Comparison of ENCODE assay signal across 14 cellular contexts in the genomic region with DNA sequence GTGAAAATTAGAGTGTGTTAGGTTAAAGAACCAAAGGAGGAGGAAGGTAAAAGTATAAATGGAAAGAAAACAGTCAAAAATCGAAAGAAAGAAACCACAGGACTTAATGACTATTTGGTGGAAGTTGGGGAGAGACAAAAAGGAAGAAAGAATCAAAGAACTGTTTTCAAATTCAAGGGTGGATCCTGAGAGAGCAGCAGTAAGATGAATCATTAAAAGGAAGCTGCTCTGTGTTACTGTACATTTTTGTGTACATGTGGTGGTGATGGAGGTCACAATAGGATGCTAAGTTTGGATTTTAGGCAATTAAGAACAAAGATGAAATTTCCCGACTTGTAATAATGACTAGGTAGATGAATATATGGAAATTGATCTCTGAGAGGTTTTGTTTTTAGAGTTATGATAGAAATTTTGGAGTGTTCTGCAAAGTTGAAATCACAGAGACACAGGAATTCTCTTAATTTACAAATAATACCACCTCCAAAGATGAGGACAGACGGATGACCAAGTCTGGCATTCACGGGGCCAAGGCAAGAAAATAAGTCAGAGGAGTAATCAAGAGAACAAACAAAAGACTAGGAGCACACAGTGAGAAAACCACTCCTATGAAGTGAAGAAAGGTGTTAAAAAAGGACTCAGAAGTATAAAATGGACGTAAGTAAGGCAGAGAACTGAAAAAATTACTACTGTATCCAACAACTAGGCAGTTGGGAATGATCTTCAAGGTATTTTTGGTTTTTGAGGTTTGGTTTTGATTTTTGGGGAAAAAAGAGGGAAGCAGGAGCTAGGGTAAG. TPM values are rescaled to one million over a fixed set of nuclear protein-coding genes. Genes with fewer than 3 reads are reported as not detected.
DNase-seq lines count a peak whose midpoint lies in the region; ATAC-seq and TF ChIP-seq lines count a peak whose summit lies in the region.
"Had no signal": no experiment of that assay in that cellular context is flagged by ENCODE, and none has a peak within 500 bp of the region (broad histone marks: within the 10 kb centered on the region; RNA-seq: fewer than 3 reads in every experiment).

No MANE protein-coding gene starts in this region.

- intact Hi-C loops in MCF 10A (cut with micrococcal nuclease) = no loop called here
- intact Hi-C loops in breast epithelium (cut with DNase I; ENCODE audit: low total_unique reads) = loop anchor here (10.0 kb wide), 1 partner anchor 818 kb away; no protein-coding TSS in a partner anchor
- intact Hi-C loops in vagina (cut with DNase I) = no loop called here

- H3K4me1 Mint-ChIP-seq in MCF 10A (ENCODE audit: insufficient read depth, unreplicated experiment) = peaks cover 6% of the 10 kb centered on the region
- H3K4me1 Mint-ChIP-seq in activated CD8-positive, alpha-beta T cell treated with anti-CD3 and anti-CD28 coated beads, Interleukin-2, amount 10 ng/mL, durations not matched to agents 7 days and 5 days (ENCODE audit: low read depth) = peaks cover 10% of the 10 kb centered on the region
- no peaks in the 10 kb centered on the region for H3K4me1 Mint-ChIP-seq in stimulated activated naive CD8-positive, alpha-beta T cell treated with anti-CD3 and anti-CD28 coated beads, Interleukin-15, amount 100 ng/mL, for 72 hours

- no peaks in the 10 kb centered on the region for H3K27me3 Mint-ChIP-seq in MCF 10A (ENCODE audit: insufficient read depth, unreplicated experiment)
- no peaks in the 10 kb centered on the region for H3K27me3 Mint-ChIP-seq in activated CD8-positive, alpha-beta T cell treated with anti-CD3 and anti-CD28 coated beads, Interleukin-2, amount 10 ng/mL, durations not matched to agents 7 days and 5 days (ENCODE audit: low read depth)
- no peaks in the 10 kb centered on the region for H3K27me3 Mint-ChIP-seq in stimulated activated naive CD8-positive, alpha-beta T cell treated with anti-CD3 and anti-CD28 coated beads, Interleukin-15, amount 100 ng/mL, for 72 hours

- H3K27ac Mint-ChIP-seq in MCF 10A (ENCODE audit: low read depth, unreplicated experiment) = peak overlapping the region; percentile 28
- H3K27ac Mint-ChIP-seq in activated CD8-positive, alpha-beta T cell treated with anti-CD3 and anti-CD28 coated beads, Interleukin-2, amount 10 ng/mL, durations not matched to agents 7 days and 5 days = peak overlapping the region; percentile 33
- H3K27ac Mint-ChIP-seq in stimulated activated naive CD8-positive, alpha-beta T cell treated with anti-CD3 and anti-CD28 coated beads, Interleukin-15, amount 100 ng/mL, for 72 hours = peak overlapping the region; percentile 13 to 47

- ATAC-seq in activated CD8-positive, alpha-beta T cell treated with anti-CD3 and anti-CD28 coated beads, Interleukin-2, amount 10 ng/mL, durations not matched to agents 7 days and 5 days = no peak
- peak; percentile 34 for ATAC-seq in foreskin keratinocyte
- peak; percentile 70 for ATAC-seq in stimulated activated naive CD8-positive, alpha-beta T cell treated with anti-CD3 and anti-CD28 coated beads, Interleukin-15, amount 100 ng/mL, for 72 hours
- ATAC-seq in HG03025 (IDR thresholded peaks at IDR 0.05; ENCODE audit: low FRiP score, unreplicated experiment) = no peak
- ATAC-seq: right cardiac atrium had no signal

- H3K36me3 Mint-ChIP-seq in MCF 10A (ENCODE audit: insufficient read depth, unreplicated experiment) = peaks cover 43% of the 10 kb centered on the region
- H3K36me3 Mint-ChIP-seq in activated CD8-positive, alpha-beta T cell treated with anti-CD3 and anti-CD28 coated beads, Interleukin-2, amount 10 ng/mL, durations not matched to agents 7 days and 5 days (ENCODE audit: low read depth) = peaks cover 53% of the 10 kb centered on the region

- H3K36me3 ChIP-seq in breast epithelium (no peaks in the 10 kb centered on the region), vagina (peaks cover 0 to 19% of the 10 kb centered on the region in 2 donors)

- no peak overlapping the region for H3K4me3 Mint-ChIP-seq in MCF 10A (ENCODE audit: unreplicated experiment)
- no peak overlapping the region for H3K4me3 Mint-ChIP-seq in activated CD8-positive, alpha-beta T cell treated with anti-CD3 and anti-CD28 coated beads, Interleukin-2, amount 10 ng/mL, durations not matched to agents 7 days and 5 days
- H3K4me3 Mint-ChIP-seq in stimulated activated naive CD8-positive, alpha-beta T cell treated with anti-CD3 and anti-CD28 coated beads, Interleukin-15, amount 100 ng/mL, for 72 hours = peak overlapping the region; percentile 14 to 30

- no peak overlapping the region for H3K27ac ChIP-seq in breast epithelium
- H3K27ac ChIP-seq in foreskin keratinocyte = no peak overlapping the region
- H3K27ac ChIP-seq in vagina = no peak overlapping the region
- H3K27ac ChIP-seq: Peyer's patch had no signal

- H3K27me3 ChIP-seq in breast epithelium (no peaks in the 10 kb centered on the region), foreskin keratinocyte (no peaks in the 10 kb centered on the region), vagina (no peaks in the 10 kb centered on the region)
- H3K27me3 ChIP-seq: Peyer's patch had no signal

- H3K9me3 ChIP-seq in breast epithelium (no peaks in the 10 kb centered on the region), vagina (no peaks in the 10 kb centered on the region)
- H3K9me3 ChIP-seq: Peyer's patch had no signal

- no peaks in the 10 kb centered on the region for H3K4me1 ChIP-seq in breast epithelium
- H3K4me1 ChIP-seq in foreskin keratinocyte = no peaks in the 10 kb centered on the region
- H3K4me1 ChIP-seq in vagina = peaks cover 57% of the 10 kb centered on the region

- BruUV-seq in MCF 10A (replicated peaks; lab: Mats Ljungman, UMichigan) = no TSS peak

- POLR2A ChIA-PET in MCF 10A (lab: Yijun Ruan, JAX) = interaction anchor here (0.6 to 1.6 kb wide), 2 partner anchors 10 to 13 kb away, joined by 4 read pairs; no protein-coding TSS in a partner anchor
- POLR2A ChIA-PET in activated CD8-positive, alpha-beta T cell treated with anti-CD3 and anti-CD28 coated beads, Interleukin-2, amount 10 ng/mL, durations not matched to agents 7 days and 5 days (lab: Charles Lee) = no interaction called here
- POLR2A ChIA-PET in GM10248 (lab: Yijun Ruan, JAX) = no interaction called here

- CTCF ChIA-PET in MCF 10A (lab: Yijun Ruan, JAX) = interaction anchor here (0.6 kb wide), 1 partner anchor 29 kb away, joined by 3 read pairs; no protein-coding TSS in a partner anchor
- CTCF ChIA-PET in activated CD8-positive, alpha-beta T cell treated with anti-CD3 and anti-CD28 coated beads, Interleukin-2, amount 10 ng/mL, durations not matched to agents 7 days and 5 days (lab: Charles Lee) = interaction anchor here (1.7 kb wide), 1 partner anchor 16 kb away, joined by 4 read pairs; no protein-coding TSS in a partner anchor
- CTCF ChIA-PET in GM10248 (lab: Yijun Ruan, JAX) = no interaction called here

- DNase-seq in MCF 10A (ENCODE audit: unreplicated experiment) (no peak), breast epithelium (ENCODE audit: low spot score in 2 of 2) (no peak), foreskin keratinocyte (no peak), GM10248 (ENCODE audit: extremely low spot score) (no peak), vagina (ENCODE audit: extremely low spot score in 2 of 2) (no peak)
- DNase-seq in activated CD8-positive, alpha-beta T cell treated with anti-CD3 and anti-CD28 coated beads, Interleukin-2, amount 10 ng/mL, durations not matched to agents 7 days and 5 days = no peak
- no peak for DNase-seq in stimulated activated naive CD8-positive, alpha-beta T cell treated with anti-CD3 and anti-CD28 coated beads, Interleukin-15, amount 100 ng/mL, for 72 hours
- DNase-seq: amygdala; effector CD8-positive, alpha-beta T cell; NCI-H1092; NCI-H2227 treated with DMSO at 0.1 percent for 48 hours; Peyer's patch; right cardiac atrium had no signal

- no peak for TF ChIP-seq CTCF in MCF 10A (IDR thresholded peaks at IDR 0.05; ENCODE audit: unreplicated experiment)
- TF ChIP-seq CTCF in breast epithelium (IDR thresholded peaks at IDR 0.05) = no peak
- TF ChIP-seq CTCF in foreskin keratinocyte (conservative IDR thresholded peaks at IDR 0.05) = no peak
- no peak for TF ChIP-seq CTCF in GM10248 (IDR thresholded peaks at IDR 0.05; ENCODE audit: control extremely low read depth, extremely low read depth, low read depth, missing control alignments)
- no peak for TF ChIP-seq CTCF in vagina (IDR thresholded peaks at IDR 0.05)

- no peaks in the 10 kb centered on the region for H3K9me3 Mint-ChIP-seq in MCF 10A (ENCODE audit: unreplicated experiment)
- H3K9me3 Mint-ChIP-seq in activated CD8-positive, alpha-beta T cell treated with anti-CD3 and anti-CD28 coated beads, Interleukin-2, amount 10 ng/mL, durations not matched to agents 7 days and 5 days (ENCODE audit: insufficient read depth) = no peaks in the 10 kb centered on the region
- no peaks in the 10 kb centered on the region for H3K9me3 Mint-ChIP-seq in stimulated activated naive CD8-positive, alpha-beta T cell treated with anti-CD3 and anti-CD28 coated beads, Interleukin-15, amount 100 ng/mL, for 72 hours

- TF ChIP-seq POLR2A in breast epithelium (IDR thresholded peaks at IDR 0.05) = no peak
- no peak for TF ChIP-seq POLR2A in vagina (IDR thresholded peaks at IDR 0.05)

- no peak overlapping the region for H3K4me3 ChIP-seq in breast epithelium
- no peak overlapping the region for H3K4me3 ChIP-seq in vagina
- H3K4me3 ChIP-seq: Peyer's patch had no signal

RNA-seq across cellular contexts. Expression of gene DHX36, which starts 7.1 kb away (rescaled TPM):
- total RNA-seq in MCF 10A (2022) = 93.5 and 108 TPM in 2 replicates
- total RNA-seq in breast epithelium = 100 to 1,000 TPM in 1 of 3 donors, 10 to 100 TPM in 2; 46.1 to 122 (median 88.8) TPM
- 10 to 100 TPM; 66.7 to 67.7 TPM for total RNA-seq in activated CD8-positive, alpha-beta T cell treated with anti-CD3 and anti-CD28 coated beads, Interleukin-2, amount 10 ng/mL, durations not matched to agents 7 days and 5 days
- total RNA-seq in foreskin keratinocyte = 62.2 and 62.8 TPM in 2 replicates
- 24.9 and 35.8 TPM in 2 replicates for polyA plus RNA-seq in foreskin keratinocyte
- 52.3 TPM for total RNA-seq in vagina

Comparison
In these comparisons a context has a peak if more than half of its experiments do, and no peak if none do; other contexts are left out.
1. H3K4me3 Mint-ChIP-seq: peak in stimulated activated naive CD8-positive, alpha-beta T cell treated with anti-CD3 and anti-CD28 coated beads, Interleukin-15, amount 100 ng/mL, for 72 hours (2 of 2); none in MCF 10A (single experiment) and activated CD8-positive, alpha-beta T cell treated with anti-CD3 and anti-CD28 coated beads, Interleukin-2, amount 10 ng/mL, durations not matched to agents 7 days and 5 days (single experiment).
2. ATAC-seq: peak in foreskin keratinocyte (single experiment) and stimulated activated naive CD8-positive, alpha-beta T cell treated with anti-CD3 and anti-CD28 coated beads, Interleukin-15, amount 100 ng/mL, for 72 hours (single experiment); none in activated CD8-positive, alpha-beta T cell treated with anti-CD3 and anti-CD28 coated beads, Interleukin-2, amount 10 ng/mL, durations not matched to agents 7 days and 5 days (single experiment) and HG03025 (single experiment).
3. Peak in every context shown above with its lines, with median percentiles within 50 percentile points of each other: H3K27ac Mint-ChIP-seq.